27 cellular contexts compared by ENCODE assay signal in genomic region chr2:86646329-86646728, GRCh38.
"Had no signal": no experiment of that assay in that cellular context is flagged by ENCODE, and none has a peak within 500 bp of the region (broad histone marks: within the 10 kb centered on the region; RNA-seq: fewer than 3 reads in every experiment).

No MANE protein-coding gene starts in this region.

- H3K27me3 ChIP-seq: neural progenitor cell, ovary, right lobe of liver, sigmoid colon, stomach, thyroid gland, tibial nerve, upper lobe of left lung, vagina had no signal

- H3K4me3 ChIP-seq: neural progenitor cell, ovary, psoas muscle, right lobe of liver, sigmoid colon, stomach, thoracic aorta, thyroid gland, tibial nerve, upper lobe of left lung, vagina had no signal

- DNase-seq: natural killer cell; occipital lobe; ovary; posterior cingulate gyrus; right cardiac atrium; right lobe of liver; sigmoid colon; small intestine; stimulated activated CD4-positive, alpha-beta T cell treated with anti-CD3 and anti-CD28 coated beads, Interleukin-15, amount 100 ng/mL, for 24 hours; stimulated activated CD4-positive, alpha-beta T cell treated with anti-CD3 and anti-CD28 coated beads, Interleukin-2, amount 100 ng/mL, for 24 hours; stimulated activated CD4-positive, alpha-beta T cell treated with anti-CD3 and anti-CD28 coated beads, Interleukin-2, amount 100 ng/mL, for 48 hours; stimulated activated CD4-positive, alpha-beta T cell treated with anti-CD3 and anti-CD28 coated beads, Interleukin-4, amount 100 ng/mL, for 24 hours; stimulated activated naive B cell treated with anti-CD40 and anti-IgM and Interleukin-4, amounts not matched to agents 10 μg/mL and 1 μg/mL and 100 μg/mL, for 72 hours; stomach; thyroid gland; upper lobe of left lung had no signal

- H3K4me1 Mint-ChIP-seq: natural killer cell; nephron; neural progenitor cell; stimulated activated effector memory CD8-positive, alpha-beta T cell treated with anti-CD3 and anti-CD28 coated beads, Interleukin-12 subunit alpha, Interleukin-12 subunit beta, amount 100 ng/mL, for 72 hours; stimulated activated naive B cell treated with anti-CD40 and anti-IgM and Interleukin-4, amounts not matched to agents 10 μg/mL and 1 μg/mL and 100 μg/mL, for 72 hours had no signal

- H3K27ac Mint-ChIP-seq: natural killer cell; nephron; neural progenitor cell; progenitor cell of endocrine pancreas; stimulated activated effector memory CD8-positive, alpha-beta T cell treated with anti-CD3 and anti-CD28 coated beads, Interleukin-12 subunit alpha, Interleukin-12 subunit beta, amount 100 ng/mL, for 72 hours; stimulated activated naive B cell treated with anti-CD40 and anti-IgM and Interleukin-4, amounts not matched to agents 10 μg/mL and 1 μg/mL and 100 μg/mL, for 72 hours; stimulated activated naive CD8-positive, alpha-beta T cell treated with anti-CD3 and anti-CD28 coated beads, Interleukin-15, Interleukin-2, amounts not matched to agents 100 ng/mL and 50 ng/mL, for 24 hours had no signal

- H3K36me3 ChIP-seq: neural progenitor cell, ovary, right lobe of liver, sigmoid colon, stomach, thoracic aorta, thyroid gland, tibial nerve, upper lobe of left lung, vagina had no signal

- H3K9me3 ChIP-seq: ovary, right lobe of liver, thyroid gland, vagina had no signal

- H3K36me3 Mint-ChIP-seq: neural progenitor cell; stimulated activated effector memory CD8-positive, alpha-beta T cell treated with anti-CD3 and anti-CD28 coated beads, Interleukin-12 subunit alpha, Interleukin-12 subunit beta, amount 100 ng/mL, for 72 hours had no signal

- H3K27ac ChIP-seq: neural progenitor cell, ovary, parathyroid adenoma, psoas muscle, right lobe of liver, sigmoid colon, stomach, thoracic aorta, thyroid gland, tibial nerve, upper lobe of left lung, vagina had no signal

- H3K4me1 ChIP-seq: neural progenitor cell, parathyroid adenoma, psoas muscle, stomach, thyroid gland, tibial nerve, upper lobe of left lung, vagina had no signal

- H3K27me3 Mint-ChIP-seq: progenitor cell of endocrine pancreas; stimulated activated naive B cell treated with anti-CD40 and anti-IgM and Interleukin-4, amounts not matched to agents 10 μg/mL and 1 μg/mL and 100 μg/mL, for 72 hours; stimulated activated naive CD8-positive, alpha-beta T cell treated with anti-CD3 and anti-CD28 coated beads, Interleukin-15, Interleukin-2, amounts not matched to agents 100 ng/mL and 50 ng/mL, for 24 hours had no signal

- ATAC-seq: natural killer cell; psoas muscle; right cardiac atrium; right lobe of liver; stimulated activated effector memory CD8-positive, alpha-beta T cell treated with anti-CD3 and anti-CD28 coated beads, Interleukin-12 subunit alpha, Interleukin-12 subunit beta, amount 100 ng/mL, for 72 hours; stimulated activated naive B cell treated with anti-CD40 and anti-IgM and Interleukin-4, amounts not matched to agents 10 μg/mL and 1 μg/mL and 100 μg/mL, for 72 hours had no signal

- FAIRE-seq: small intestine, urothelium cell line had no signal

- H3K4me3 Mint-ChIP-seq: natural killer cell; nephron; neural progenitor cell; stimulated activated effector memory CD8-positive, alpha-beta T cell treated with anti-CD3 and anti-CD28 coated beads, Interleukin-12 subunit alpha, Interleukin-12 subunit beta, amount 100 ng/mL, for 72 hours; stimulated activated naive B cell treated with anti-CD40 and anti-IgM and Interleukin-4, amounts not matched to agents 10 μg/mL and 1 μg/mL and 100 μg/mL, for 72 hours; stimulated activated naive CD8-positive, alpha-beta T cell treated with anti-CD3 and anti-CD28 coated beads, Interleukin-15, Interleukin-2, amounts not matched to agents 100 ng/mL and 50 ng/mL, for 24 hours had no signal
